Comparison of ENCODE assay signal across 1 cellular context in the genomic region with DNA sequence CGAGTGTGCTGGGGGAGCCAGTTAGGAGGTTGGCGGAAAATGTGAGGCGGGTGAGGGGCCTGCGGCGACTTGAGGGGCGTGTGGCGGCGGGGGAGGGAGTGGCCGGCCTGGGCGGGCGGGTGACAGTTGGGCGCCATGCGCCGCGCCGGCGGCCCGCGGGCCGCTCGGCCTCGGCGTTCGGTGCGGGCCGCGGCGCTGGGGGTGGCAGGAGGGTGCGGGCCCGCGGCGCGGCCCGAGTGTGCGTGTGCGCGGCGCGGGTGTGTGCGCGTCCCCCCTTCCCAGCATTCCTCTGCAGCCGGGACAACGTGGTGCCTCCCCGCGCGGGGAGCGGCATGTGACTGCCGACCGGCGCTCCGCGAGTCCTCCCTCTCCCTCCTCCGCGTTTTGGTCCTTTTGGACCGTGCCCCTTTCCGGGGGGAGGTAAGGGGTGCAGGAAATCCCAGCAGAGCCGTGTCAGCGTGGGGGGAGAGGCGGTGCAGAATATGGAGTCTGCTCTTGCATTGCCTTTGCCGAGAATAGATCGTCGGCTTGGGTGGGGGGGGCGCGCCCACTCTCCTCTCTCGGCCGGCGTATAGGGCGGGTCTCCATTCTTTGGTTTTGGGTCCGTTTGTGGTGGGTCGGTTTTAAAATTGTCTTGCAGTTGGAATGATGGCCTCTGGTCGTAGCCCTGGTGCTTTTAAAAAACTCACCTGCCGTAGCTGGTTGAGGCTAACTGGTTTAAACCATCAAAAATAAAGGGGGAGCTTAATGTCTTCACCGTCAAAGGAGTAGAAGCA.
TF ChIP-seq lines count a peak whose summit lies in the region.

No MANE protein-coding gene starts in this region.

TF ChIP-seq in HCT116, 20 proteins besides CTCF, POLR2A, EP300 and RAD21 (continued from another document):
- TF ChIP-seq, protein P1, sequence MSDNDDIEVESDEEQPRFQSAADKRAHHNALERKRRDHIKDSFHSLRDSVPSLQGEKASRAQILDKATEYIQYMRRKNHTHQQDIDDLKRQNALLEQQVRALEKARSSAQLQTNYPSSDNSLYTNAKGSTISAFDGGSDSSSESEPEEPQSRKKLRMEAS (IDR thresholded peaks at IDR 0.05): no peak
- no peak for TF ChIP-seq SRF (IDR thresholded peaks at IDR 0.05; ENCODE audit: low read depth)
TF ChIP-seq in HCT116: peak in this region for 2.
